8 cellular contexts compared by ENCODE assay signal in the genomic region with DNA sequence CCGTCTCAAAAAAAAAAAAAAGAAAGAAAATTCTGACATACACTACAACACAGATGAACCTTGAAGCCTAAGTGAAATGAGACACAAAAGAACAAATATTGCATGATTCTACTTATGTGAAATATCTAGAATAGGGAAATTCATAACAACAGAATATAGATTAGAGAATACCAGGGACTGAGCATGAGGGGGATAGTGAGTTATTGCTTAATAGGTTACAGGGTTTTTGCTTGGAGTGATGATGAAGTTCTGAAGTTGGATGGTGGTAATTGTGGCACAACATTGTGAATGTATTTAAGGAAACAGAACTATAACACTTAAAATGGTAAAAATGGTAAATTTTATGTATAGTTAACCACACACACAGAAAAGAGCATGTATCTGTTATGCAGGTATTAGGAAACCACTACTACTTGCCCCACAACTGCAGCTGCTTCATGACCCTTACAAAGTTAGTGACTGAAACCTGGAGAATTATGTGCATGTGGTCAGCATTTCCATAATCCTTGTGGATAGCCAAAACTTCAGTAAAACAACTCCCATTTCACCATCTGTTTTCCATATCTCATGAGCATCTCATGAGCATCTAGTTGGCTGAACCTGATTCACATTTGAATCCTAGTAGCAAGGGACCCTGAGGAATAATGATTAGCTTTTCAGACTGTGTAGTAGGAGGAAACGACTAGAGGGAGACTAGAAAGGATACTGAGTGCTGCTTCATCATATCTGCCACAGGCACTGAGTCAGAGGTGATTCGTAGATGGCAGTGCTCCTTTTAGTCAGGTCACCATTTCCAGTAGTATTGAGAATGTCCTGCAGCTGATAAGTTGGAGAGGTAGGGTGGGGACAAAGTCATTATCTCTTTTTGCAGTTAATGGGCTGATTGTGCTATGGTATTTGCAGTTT.
A peak's percentile ranks its signal among the peaks of the same experiment; 100 is the strongest.
DNase-seq lines count a peak whose midpoint lies in the region; ATAC-seq and TF ChIP-seq lines count a peak whose summit lies in the region.

No MANE protein-coding gene starts in this region.

- intact Hi-C loops in tibial artery (cut with DNase I; ENCODE audit: low total_unique reads), result no loop called here

- no peak overlapping the region for H3K4me3 ChIP-seq in tibial artery

- peak; percentile 5 to 18 for DNase-seq in activated CD4-positive, alpha-beta T cell treated with anti-CD3 and anti-CD28 coated beads for 4 hours
- no peak for DNase-seq in activated CD4-positive, alpha-beta T cell treated with anti-CD3 and anti-CD28 coated beads for 1 hour
- DNase-seq in OCI-M2 (lab: John Stamatoyannopoulos, UW; ENCODE audit: unreplicated experiment), result peak; percentile 20
- no peak for DNase-seq in epithelial cell of prostate (ENCODE audit: low read depth, low spot score)
- DNase-seq in stimulated activated CD4-positive, alpha-beta T cell treated with anti-CD3 and anti-CD28 coated beads, Interleukin-4, amount 100 ng/mL, for 1 hour, result peak; percentile 6
- no peak for DNase-seq in tibial artery
- no peak for DNase-seq in DMS79 (lab: John Stamatoyannopoulos, UW)

- TF ChIP-seq CTCF in tibial artery (IDR thresholded peaks at IDR 0.05), result no peak

- no peaks in the 10 kb centered on the region for H3K27me3 ChIP-seq in tibial artery

- no peaks in the 10 kb centered on the region for H3K36me3 ChIP-seq in tibial artery

- H3K27ac ChIP-seq in epithelial cell of prostate (peak overlapping the region; percentile 36), tibial artery (no peak overlapping the region)

- no peaks in the 10 kb centered on the region for H3K9me3 ChIP-seq in tibial artery

- ATAC-seq in HG03520 (IDR thresholded peaks at IDR 0.05; ENCODE audit: unreplicated experiment), result no peak

- H3K4me1 ChIP-seq in tibial artery, result peaks cover 0 to 19% (median 3%) of the 10 kb centered on the region in 4 donors

Comparison
In these comparisons a context has a peak if more than half of its experiments do, and no peak if none do; other contexts are left out.
1. DNase-seq: peak in activated CD4-positive, alpha-beta T cell treated with anti-CD3 and anti-CD28 coated beads for 4 hours (2 of 2), OCI-M2 (single experiment) and stimulated activated CD4-positive, alpha-beta T cell treated with anti-CD3 and anti-CD28 coated beads, Interleukin-4, amount 100 ng/mL, for 1 hour (single experiment); none in activated CD4-positive, alpha-beta T cell treated with anti-CD3 and anti-CD28 coated beads for 1 hour (single experiment), epithelial cell of prostate (single experiment), tibial artery (0 of 2) and DMS79 (single experiment).